Comparison of ENCODE assay signal across 1 cellular context in the genomic region with DNA sequence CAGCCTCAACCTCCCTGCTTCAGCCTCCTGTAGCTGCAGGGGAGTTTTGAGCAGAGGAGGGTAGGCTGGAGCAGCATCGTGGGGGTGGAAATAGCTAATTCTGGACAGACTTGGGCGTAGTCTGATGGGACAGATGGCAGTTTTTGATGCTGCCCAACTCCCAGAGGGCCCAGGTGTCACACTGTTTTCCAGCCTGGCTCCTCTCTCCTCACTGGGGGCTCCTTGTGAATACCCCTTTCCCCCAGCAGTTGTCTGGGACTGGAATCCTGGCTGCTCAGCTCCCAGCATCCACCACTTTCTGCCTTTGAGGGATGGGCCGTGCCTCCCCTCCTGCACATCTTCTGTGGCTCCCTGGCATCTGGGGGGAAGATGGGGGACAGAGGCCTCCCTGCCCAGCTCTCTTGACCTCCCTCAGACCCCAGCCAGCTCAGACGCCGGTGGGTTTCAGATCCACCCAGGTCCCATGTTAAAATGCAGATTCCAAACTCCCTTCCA.
TF ChIP-seq lines count a peak whose summit lies in the region.

No MANE protein-coding gene starts in this region.

TF ChIP-seq in GM23338, 12 proteins besides CTCF, POLR2A, EP300 and RAD21 (continued from another document):
- TF ChIP-seq, protein P1, sequence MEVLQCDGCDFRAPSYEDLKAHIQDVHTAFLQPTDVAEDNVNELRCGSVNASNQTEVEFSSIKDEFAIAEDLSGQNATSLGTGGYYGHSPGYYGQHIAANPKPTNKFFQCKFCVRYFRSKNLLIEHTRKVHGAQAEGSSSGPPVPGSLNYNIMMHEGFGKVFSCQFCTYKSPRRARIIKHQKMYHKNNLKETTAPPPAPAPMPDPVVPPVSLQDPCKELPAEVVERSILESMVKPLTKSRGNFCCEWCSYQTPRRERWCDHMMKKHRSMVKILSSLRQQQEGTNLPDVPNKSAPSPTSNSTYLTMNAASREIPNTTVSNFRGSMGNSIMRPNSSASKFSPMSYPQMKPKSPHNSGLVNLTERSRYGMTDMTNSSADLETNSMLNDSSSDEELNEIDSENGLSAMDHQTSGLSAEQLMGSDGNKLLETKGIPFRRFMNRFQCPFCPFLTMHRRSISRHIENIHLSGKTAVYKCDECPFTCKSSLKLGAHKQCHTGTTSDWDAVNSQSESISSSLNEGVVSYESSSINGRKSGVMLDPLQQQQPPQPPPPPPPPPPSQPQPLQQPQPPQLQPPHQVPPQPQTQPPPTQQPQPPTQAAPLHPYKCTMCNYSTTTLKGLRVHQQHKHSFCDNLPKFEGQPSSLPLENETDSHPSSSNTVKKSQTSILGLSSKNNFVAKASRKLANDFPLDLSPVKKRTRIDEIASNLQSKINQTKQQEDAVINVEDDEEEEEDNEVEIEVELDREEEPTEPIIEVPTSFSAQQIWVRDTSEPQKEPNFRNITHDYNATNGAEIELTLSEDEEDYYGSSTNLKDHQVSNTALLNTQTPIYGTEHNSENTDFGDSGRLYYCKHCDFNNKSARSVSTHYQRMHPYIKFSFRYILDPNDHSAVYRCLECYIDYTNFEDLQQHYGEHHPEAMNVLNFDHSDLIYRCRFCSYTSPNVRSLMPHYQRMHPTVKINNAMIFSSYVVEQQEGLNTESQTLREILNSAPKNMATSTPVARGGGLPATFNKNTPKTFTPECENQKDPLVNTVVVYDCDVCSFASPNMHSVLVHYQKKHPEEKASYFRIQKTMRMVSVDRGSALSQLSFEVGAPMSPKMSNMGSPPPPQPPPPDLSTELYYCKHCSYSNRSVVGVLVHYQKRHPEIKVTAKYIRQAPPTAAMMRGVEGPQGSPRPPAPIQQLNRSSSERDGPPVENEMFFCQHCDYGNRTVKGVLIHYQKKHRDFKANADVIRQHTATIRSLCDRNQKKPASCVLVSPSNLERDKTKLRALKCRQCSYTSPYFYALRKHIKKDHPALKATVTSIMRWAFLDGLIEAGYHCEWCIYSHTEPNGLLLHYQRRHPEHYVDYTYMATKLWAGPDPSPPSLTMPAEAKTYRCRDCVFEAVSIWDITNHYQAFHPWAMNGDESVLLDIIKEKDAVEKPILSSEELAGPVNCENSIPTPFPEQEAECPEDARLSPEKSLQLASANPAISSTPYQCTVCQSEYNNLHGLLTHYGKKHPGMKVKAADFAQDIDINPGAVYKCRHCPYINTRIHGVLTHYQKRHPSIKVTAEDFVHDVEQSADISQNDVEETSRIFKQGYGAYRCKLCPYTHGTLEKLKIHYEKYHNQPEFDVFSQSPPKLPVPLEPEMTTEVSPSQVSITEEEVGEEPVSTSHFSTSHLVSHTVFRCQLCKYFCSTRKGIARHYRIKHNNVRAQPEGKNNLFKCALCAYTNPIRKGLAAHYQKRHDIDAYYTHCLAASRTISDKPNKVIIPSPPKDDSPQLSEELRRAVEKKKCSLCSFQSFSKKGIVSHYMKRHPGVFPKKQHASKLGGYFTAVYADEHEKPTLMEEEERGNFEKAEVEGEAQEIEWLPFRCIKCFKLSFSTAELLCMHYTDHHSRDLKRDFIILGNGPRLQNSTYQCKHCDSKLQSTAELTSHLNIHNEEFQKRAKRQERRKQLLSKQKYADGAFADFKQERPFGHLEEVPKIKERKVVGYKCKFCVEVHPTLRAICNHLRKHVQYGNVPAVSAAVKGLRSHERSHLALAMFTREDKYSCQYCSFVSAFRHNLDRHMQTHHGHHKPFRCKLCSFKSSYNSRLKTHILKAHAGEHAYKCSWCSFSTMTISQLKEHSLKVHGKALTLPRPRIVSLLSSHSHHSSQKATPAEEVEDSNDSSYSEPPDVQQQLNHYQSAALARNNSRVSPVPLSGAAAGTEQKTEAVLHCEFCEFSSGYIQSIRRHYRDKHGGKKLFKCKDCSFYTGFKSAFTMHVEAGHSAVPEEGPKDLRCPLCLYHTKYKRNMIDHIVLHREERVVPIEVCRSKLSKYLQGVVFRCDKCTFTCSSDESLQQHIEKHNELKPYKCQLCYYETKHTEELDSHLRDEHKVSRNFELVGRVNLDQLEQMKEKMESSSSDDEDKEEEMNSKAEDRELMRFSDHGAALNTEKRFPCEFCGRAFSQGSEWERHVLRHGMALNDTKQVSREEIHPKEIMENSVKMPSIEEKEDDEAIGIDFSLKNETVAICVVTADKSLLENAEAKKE (CRISPR knock-in tag; IDR thresholded peaks at IDR 0.05): no peak
- TF ChIP-seq CREB1 (CRISPR knock-in tag; IDR thresholded peaks at IDR 0.05; ENCODE audit: low read depth) (no peak), STAT1 (IDR thresholded peaks at IDR 0.05; ENCODE audit: unreplicated experiment) (no peak), ZNF114 (CRISPR knock-in tag; IDR thresholded peaks at IDR 0.05) (no peak), ZNF331 (CRISPR knock-in tag; IDR thresholded peaks at IDR 0.05; ENCODE audit: low read depth) (no peak)
